ENCODE assay signal across 39 cellular contexts in genomic region chr2:117401582-117401981, GRCh38.
"Had no signal": no experiment of that assay in that cellular context is flagged by ENCODE, and none has a peak within 500 bp of the region (broad histone marks: within the 10 kb centered on the region; RNA-seq: fewer than 3 reads in every experiment).

No MANE protein-coding gene starts in this region.

- FAIRE-seq: astrocyte, bronchial epithelial cell, TTC549 had no signal

- H3K4me3 ChIP-seq: adrenal gland, cardiac muscle cell had no signal

- H3K36me3 Mint-ChIP-seq: activated CD4-positive, alpha-beta memory T cell treated with anti-CD3 and anti-CD28 coated beads for 36 hours; activated naive CD4-positive, alpha-beta T cell treated with anti-CD3 and anti-CD28 coated beads, Interleukin-2, amount 50 U/mL, for 72 hours; activated naive CD8-positive, alpha-beta T cell treated with anti-CD3 and anti-CD28 coated beads for 36 hours; brain had no signal

- H3K27ac ChIP-seq: adrenal gland, cardiac muscle cell, VCaP had no signal

- H3K4me1 ChIP-seq: adrenal gland had no signal

- ATAC-seq: activated CD8-positive, alpha-beta T cell treated with anti-CD3 and anti-CD28 coated beads for 36 hours; activated naive CD4-positive, alpha-beta T cell treated with anti-CD3 and anti-CD28 coated beads, Interleukin-2, amount 50 U/mL, for 72 hours; activated T-cell treated with anti-CD3 and anti-CD28 coated beads, Interleukin-2, amount 50 U/mL, for 4 hours; activated T-cell treated with anti-CD3 and anti-CD28 coated beads, Interleukin-2, amount 50 U/mL, for 72 hours; activated T-helper 17 cell treated with anti-CD3 and anti-CD28 coated beads, Interleukin-2, amount 50 U/mL, for 72 hours had no signal

- H3K27ac Mint-ChIP-seq: activated B cell treated with CpG ODN at 0.5 μM for 24 hours; activated CD4-positive, alpha-beta memory T cell treated with anti-CD3 and anti-CD28 coated beads for 36 hours; activated CD4-positive, alpha-beta T cell treated with anti-CD3 and anti-CD28 coated beads, Interleukin-2, amount 10 ng/mL, durations not matched to agents 24 days and 14 days; activated CD8-positive, alpha-beta T cell treated with anti-CD3 and anti-CD28 coated beads for 36 hours; activated naive CD4-positive, alpha-beta T cell treated with anti-CD3 and anti-CD28 coated beads for 36 hours; activated naive CD4-positive, alpha-beta T cell treated with anti-CD3 and anti-CD28 coated beads, Interleukin-2, amount 50 U/mL, for 72 hours; activated naive CD8-positive, alpha-beta T cell treated with anti-CD3 and anti-CD28 coated beads for 36 hours; activated T-cell treated with anti-CD3 and anti-CD28 coated beads, Interleukin-2, amount 50 U/mL, for 72 hours; activated T-helper 1 cell treated with anti-CD3 and anti-CD28 coated beads, Interleukin-12 subunit alpha, Interleukin-12 subunit beta, Interleukin-2, Interleukin-4 antibody, amounts not matched to agents 30 ng/mL and 10 ng/mL and 1 ng/mL, durations not matched to agents 14 hours and 24 hours and 36 hours; activated T-helper 17 cell treated with anti-CD3 and anti-CD28 coated beads, Interleukin-2, amount 50 U/mL, for 72 hours; brain; T-helper 1 cell treated with Interleukin-12 subunit alpha and Interleukin-12 subunit beta and Interleukin-4 antibody, amounts not matched to agents 30 μg/mL and 1 μg/mL, for 36 hours; T-helper 2 cell treated with Interferon-gamma antibody and Interleukin-4, amounts not matched to agents 5 μg/mL and 100 μg/mL, for 36 hours had no signal

- H3K27me3 Mint-ChIP-seq: activated B cell treated with CpG ODN at 0.5 μM for 24 hours; activated CD4-positive, alpha-beta memory T cell treated with anti-CD3 and anti-CD28 coated beads for 36 hours; activated CD4-positive, alpha-beta T cell treated with anti-CD3 and anti-CD28 coated beads, Interleukin-2, amount 10 ng/mL, durations not matched to agents 24 days and 14 days; activated CD8-positive, alpha-beta T cell treated with anti-CD3 and anti-CD28 coated beads for 36 hours; activated naive CD8-positive, alpha-beta T cell treated with anti-CD3 and anti-CD28 coated beads for 36 hours; activated T-helper 17 cell treated with anti-CD3 and anti-CD28 coated beads, Interleukin-2, amount 50 U/mL, for 72 hours; brain; central memory CD8-positive, alpha-beta T cell had no signal

- H3K4me3 Mint-ChIP-seq: activated B cell treated with CpG ODN at 0.5 μM for 24 hours; activated CD4-positive, alpha-beta memory T cell treated with anti-CD3 and anti-CD28 coated beads for 36 hours; activated CD4-positive, alpha-beta T cell treated with anti-CD3 and anti-CD28 coated beads, Interleukin-2, amount 10 ng/mL, durations not matched to agents 24 days and 14 days; activated CD8-positive, alpha-beta T cell treated with anti-CD3 and anti-CD28 coated beads for 36 hours; activated naive CD4-positive, alpha-beta T cell treated with anti-CD3 and anti-CD28 coated beads for 36 hours; activated naive CD8-positive, alpha-beta T cell treated with anti-CD3 and anti-CD28 coated beads for 36 hours; activated T-cell treated with anti-CD3 and anti-CD28 coated beads, Interleukin-2, amount 50 U/mL, for 4 hours; activated T-cell treated with anti-CD3 and anti-CD28 coated beads, Interleukin-2, amount 50 U/mL, for 72 hours; activated T-helper 1 cell treated with anti-CD3 and anti-CD28 coated beads, Interleukin-12 subunit alpha, Interleukin-12 subunit beta, Interleukin-2, Interleukin-4 antibody, amounts not matched to agents 30 ng/mL and 10 ng/mL and 1 ng/mL, durations not matched to agents 14 hours and 24 hours and 36 hours; activated T-helper 17 cell treated with anti-CD3 and anti-CD28 coated beads, Interleukin-2, amount 50 U/mL, for 72 hours; brain; central memory CD8-positive, alpha-beta T cell; T-helper 1 cell treated with Interleukin-12 subunit alpha and Interleukin-12 subunit beta and Interleukin-4 antibody, amounts not matched to agents 30 μg/mL and 1 μg/mL, for 36 hours; T-helper 2 cell treated with Interferon-gamma antibody and Interleukin-4, amounts not matched to agents 5 μg/mL and 100 μg/mL, for 36 hours had no signal

- DNase-seq: activated B cell treated with CpG ODN at 0.5 μM for 24 hours; activated CD4-positive, alpha-beta memory T cell treated with anti-CD3 and anti-CD28 coated beads for 36 hours; activated CD4-positive, alpha-beta T cell treated with anti-CD3 and anti-CD28 coated beads for 4 hours; activated CD4-positive, alpha-beta T cell treated with anti-CD3 and anti-CD28 coated beads, Interleukin-2, amount 10 ng/mL, durations not matched to agents 24 days and 14 days; activated CD4-positive, alpha-beta T cell treated with anti-CD3 and anti-CD28 coated beads, Interleukin-2, amount 50 U/mL, for 1 hour; activated CD4-positive, alpha-beta T cell treated with anti-CD3 and anti-CD28 coated beads, Interleukin-2, amount 50 U/mL, for 4 hours; activated CD4-positive, CD25-positive, alpha-beta regulatory T cell treated with anti-CD3 and anti-CD28 coated beads, Interleukin-2, amount 50 U/mL, for 72 hours; activated CD8-positive, alpha-beta memory T cell treated with anti-CD3 and anti-CD28 coated beads, Interleukin-2, amount 50 U/mL, for 4 hours; activated CD8-positive, alpha-beta T cell treated with anti-CD3 and anti-CD28 coated beads for 36 hours; activated effector memory CD4-positive, alpha-beta T cell treated with anti-CD3 and anti-CD28 coated beads, Interleukin-2, amount 50 U/mL, for 16 hours; activated gamma-delta T cell treated with Interleukin-2 at 50 U/mL for 16 hours; activated naive CD4-positive, alpha-beta T cell; activated naive CD4-positive, alpha-beta T cell treated with anti-CD3 and anti-CD28 coated beads for 36 hours; activated naive CD4-positive, alpha-beta T cell treated with anti-CD3 and anti-CD28 coated beads, Interleukin-2, amount 50 U/mL, for 16 hours; activated naive CD8-positive, alpha-beta T cell treated with anti-CD3 and anti-CD28 coated beads for 36 hours; activated T-cell treated with anti-CD3 and anti-CD28 coated beads for 4 hours; activated T-cell treated with anti-CD3 and anti-CD28 coated beads, Interleukin-2, amount 50 U/mL, for 1 hour; activated T-cell treated with anti-CD3 and anti-CD28 coated beads, Interleukin-2, amount 50 U/mL, for 4 hours; activated T-cell treated with anti-CD3 and anti-CD28 coated beads, Interleukin-2, amount 50 U/mL, for 72 hours; adrenal gland; amniotic stem cell; aorta; caudate nucleus; cerebellar nuclear complex; T-helper 1 cell; T-helper 2 cell; T-helper 9 cell had no signal

- H3K27me3 ChIP-seq: adrenal gland, cardiac muscle cell had no signal

- H3K4me1 Mint-ChIP-seq: activated B cell treated with CpG ODN at 0.5 μM for 24 hours; activated CD4-positive, alpha-beta T cell treated with anti-CD3 and anti-CD28 coated beads, Interleukin-2, amount 10 ng/mL, durations not matched to agents 24 days and 14 days; activated naive CD8-positive, alpha-beta T cell treated with anti-CD3 and anti-CD28 coated beads for 36 hours; activated T-helper 17 cell treated with anti-CD3 and anti-CD28 coated beads, Interleukin-2, amount 50 U/mL, for 72 hours; central memory CD8-positive, alpha-beta T cell had no signal

- H3K9me3 Mint-ChIP-seq: brain had no signal

- H3K9me3 ChIP-seq: adrenal gland had no signal

- H3K36me3 ChIP-seq: adrenal gland, cardiac muscle cell had no signal
